ENCODE assay signal across 8 cellular contexts in genomic region chr3:185153170-185153733, GRCh38. TPM values are rescaled to one million over a fixed set of nuclear protein-coding genes. Genes with fewer than 3 reads are reported as not detected.
DNase-seq lines count a peak whose midpoint lies in the region; ATAC-seq, FAIRE-seq and TF ChIP-seq lines count a peak whose summit lies in the region.

No MANE protein-coding gene starts in this region.

- DNase-seq in BJ (ENCODE audit: low read depth), result no peak
- no peak for DNase-seq in astrocyte of the cerebellum (ENCODE audit: low read depth)
- peak; percentile 77 for DNase-seq in kidney
- DNase-seq in stimulated activated naive B cell treated with anti-CD40 and anti-IgM and Interleukin-4, amounts not matched to agents 10 μg/mL and 1 μg/mL and 100 μg/mL, for 72 hours, result no peak
- DNase-seq in activated effector memory CD4-positive, alpha-beta T cell treated with Interleukin-2 at 50 U/mL for 16 hours, result no peak

- H3K4me3 ChIP-seq in BJ (ENCODE audit: low read depth, low read length), result peak overlapping the region; percentile 78
- H3K4me3 ChIP-seq in astrocyte of the cerebellum (ENCODE audit: low read depth, low read length), result peak overlapping the region; percentile 52
- peak overlapping the region; percentile 59 to 71 for H3K4me3 ChIP-seq in kidney (ENCODE audit: low read length in 2 of 2)

- in situ Hi-C loops in astrocyte of the cerebellum (cut with HindIII; ENCODE audit: low sequenced_read_pairs), result no loop called here

- peaks cover 29 to 30% of the 10 kb centered on the region in 2 donors for H3K27me3 Mint-ChIP-seq in stimulated activated naive B cell treated with anti-CD40 and anti-IgM and Interleukin-4, amounts not matched to agents 10 μg/mL and 1 μg/mL and 100 μg/mL, for 72 hours

- H3K4me1 ChIP-seq in kidney (ENCODE audit: control insufficient read depth in 1 of 2, insufficient read depth in 1 of 2, low read depth in 1 of 2, low read length in 2 of 2), result peaks cover 0 to 4% of the 10 kb centered on the region in 2 donors

- intact Hi-C loops in kidney (cut with DNase I), result no loop called here

- peaks cover 2 to 10% of the 10 kb centered on the region in 2 donors for H3K4me1 Mint-ChIP-seq in stimulated activated naive B cell treated with anti-CD40 and anti-IgM and Interleukin-4, amounts not matched to agents 10 μg/mL and 1 μg/mL and 100 μg/mL, for 72 hours

- no peak for FAIRE-seq in kidney (lab: Jason Lieb, UNC)

- H3K9me3 ChIP-seq in kidney (ENCODE audit: control insufficient read depth in 1 of 2, low read length in 2 of 2), result no peaks in the 10 kb centered on the region

- H3K36me3 Mint-ChIP-seq in stimulated activated naive B cell treated with anti-CD40 and anti-IgM and Interleukin-4, amounts not matched to agents 10 μg/mL and 1 μg/mL and 100 μg/mL, for 72 hours, result no peaks in the 10 kb centered on the region

- peak overlapping the region in 1 of 2 donors; percentile 87 for H3K4me3 Mint-ChIP-seq in stimulated activated naive B cell treated with anti-CD40 and anti-IgM and Interleukin-4, amounts not matched to agents 10 μg/mL and 1 μg/mL and 100 μg/mL, for 72 hours

- CTCF ChIA-PET in BJ (lab: Yijun Ruan, JAX), result no interaction called here

- H3K9ac ChIP-seq in kidney (ENCODE audit: low read length in 2 of 2), result no peak overlapping the region

- ATAC-seq in HG02798 (IDR thresholded peaks at IDR 0.05; ENCODE audit: poor library complexity, unreplicated experiment), result peak; percentile 7
- ATAC-seq in stimulated activated naive B cell treated with anti-CD40 and anti-IgM and Interleukin-4, amounts not matched to agents 10 μg/mL and 1 μg/mL and 100 μg/mL, for 72 hours (replicated peaks), result peak; percentile 38 to 42
- ATAC-seq in HG03520 (IDR thresholded peaks at IDR 0.05; ENCODE audit: unreplicated experiment), result no peak
- no peak for ATAC-seq in HG02852 (IDR thresholded peaks at IDR 0.05; ENCODE audit: unreplicated experiment)

- peaks cover 5% of the 10 kb centered on the region; the same call in 1 of the 2 replicates for H3K27me3 ChIP-seq in BJ (ENCODE audit: control insufficient read depth, insufficient read depth, low read length)

- no peak overlapping the region for H3K27ac ChIP-seq in kidney (ENCODE audit: low read depth in 2 of 2, low read length in 2 of 2)

- POLR2A ChIA-PET in BJ (lab: Charles Lee), result no interaction called here

- H3K27ac Mint-ChIP-seq in stimulated activated naive B cell treated with anti-CD40 and anti-IgM and Interleukin-4, amounts not matched to agents 10 μg/mL and 1 μg/mL and 100 μg/mL, for 72 hours, result no peak overlapping the region

- H3K36me3 ChIP-seq in BJ (ENCODE audit: control insufficient read depth, insufficient read depth, low read length), result no peaks in the 10 kb centered on the region
- H3K36me3 ChIP-seq in kidney (ENCODE audit: control insufficient read depth in 1 of 2, insufficient read depth in 2 of 2, low read length in 2 of 2), result no peaks in the 10 kb centered on the region

- no peaks in the 10 kb centered on the region for H3K9me3 Mint-ChIP-seq in stimulated activated naive B cell treated with anti-CD40 and anti-IgM and Interleukin-4, amounts not matched to agents 10 μg/mL and 1 μg/mL and 100 μg/mL, for 72 hours

- TF ChIP-seq CTCF in BJ (IDR thresholded peaks at IDR 0.05; ENCODE audit: insufficient read depth, low read depth, low read length) (no peak), astrocyte of the cerebellum (IDR thresholded peaks at IDR 0.05; ENCODE audit: low read depth, low read length, missing control alignments) (no peak), kidney (IDR thresholded peaks at IDR 0.05; ENCODE audit: borderline replicate concordance, extremely low read depth, insufficient read depth) (no peak)

RNA-seq across cellular contexts. Expression of gene C3orf70, which starts 0.4 kb away (rescaled TPM):
- polyA plus RNA-seq in BJ (2011; rRNA removed) (3.3 and 3.9 TPM in 2 replicates), kidney (ENCODE audit: insufficient read depth, low read depth, low replicate concordance) (0.69 TPM)
- 13.8 and 13.9 TPM in 2 replicates for polyA minus RNA-seq in BJ (2011; rRNA and poly(A)+ RNA removed)
- 2.8 TPM for total RNA-seq in kidney

Comparison
In these comparisons a context has a peak if more than half of its experiments do, and no peak if none do; other contexts are left out.
1. ATAC-seq: peak in HG02798 (single experiment) and stimulated activated naive B cell treated with anti-CD40 and anti-IgM and Interleukin-4, amounts not matched to agents 10 μg/mL and 1 μg/mL and 100 μg/mL, for 72 hours (2 of 2); none in HG03520 (single experiment) and HG02852 (single experiment).
2. Peak in every context shown above with its lines, with median percentiles within 50 percentile points of each other: H3K4me3 ChIP-seq.